ENCODE assay signal across 9 cellular contexts in the genomic region with DNA sequence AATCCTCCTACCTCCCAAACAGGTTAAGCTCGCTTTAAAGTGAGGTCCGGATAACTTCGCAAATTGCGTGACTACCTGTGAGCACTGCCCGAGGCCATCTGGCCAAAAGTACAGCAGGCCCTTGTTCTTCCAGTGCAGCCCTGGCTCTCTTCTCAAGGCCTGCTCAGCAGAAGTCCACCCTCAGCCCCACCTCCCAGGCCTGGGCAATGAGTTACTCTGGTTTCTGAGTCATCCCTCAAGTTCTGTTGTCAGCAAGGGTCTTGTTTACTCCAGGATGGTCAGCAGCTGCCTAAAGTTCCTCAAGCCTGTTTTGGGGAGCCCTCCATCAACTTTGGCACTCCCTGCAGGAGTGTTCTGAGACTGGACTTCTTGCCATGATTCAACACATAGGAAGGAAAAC.
DNase-seq lines count a peak whose midpoint lies in the region; ATAC-seq, FAIRE-seq and TF ChIP-seq lines count a peak whose summit lies in the region.
"Had no signal": no experiment of that assay in that cellular context is flagged by ENCODE, and none has a peak within 500 bp of the region (broad histone marks: within the 10 kb centered on the region; RNA-seq: fewer than 3 reads in every experiment).

No MANE protein-coding gene starts in this region.

- H3K4me1 ChIP-seq in small intestine (ENCODE audit: control insufficient read depth in 2 of 2, insufficient read depth in 1 of 2, low read depth in 1 of 2, low read length in 1 of 2) (peaks cover 4 to 9% of the 10 kb centered on the region in 2 donors), GM23338 (ENCODE audit: insufficient read depth) (peaks cover 13% of the 10 kb centered on the region)

- H3K4me3 ChIP-seq in brain microvascular endothelial cell (ENCODE audit: low read depth, low read length) (no peak overlapping the region), small intestine (ENCODE audit: low read depth in 1 of 2, low read length in 2 of 2) (no peak overlapping the region), GM23338 (no peak overlapping the region)

- peaks cover 12% of the 10 kb centered on the region for H3K4me1 Mint-ChIP-seq in GM23338
- H3K4me1 Mint-ChIP-seq: activated naive CD8-positive, alpha-beta T cell treated with anti-CD3 and anti-CD28 coated beads, Interleukin-2, amount 10 ng/mL, durations not matched to agents 7 days and 5 days had no signal

- no peaks in the 10 kb centered on the region for H3K9me3 ChIP-seq in small intestine (ENCODE audit: control insufficient read depth, low read depth)

- DNase-seq in H54 (ENCODE audit: insufficient read length, low spot score) (no peak), brain microvascular endothelial cell (peak; percentile 74), hepatic stellate cell (ENCODE audit: low spot score) (peak; percentile 67), small intestine (peak; percentile 61), GM23338 (ENCODE audit: low spot score) (no peak), GM12891 (ENCODE audit: insufficient read length, low spot score) (no peak)
- DNase-seq in stimulated activated CD4-positive, alpha-beta T cell treated with anti-CD3 and anti-CD28 coated beads, Interleukin-4, amount 100 ng/mL, for 1 hour: no peak
- DNase-seq: activated naive CD8-positive, alpha-beta T cell treated with anti-CD3 and anti-CD28 coated beads, Interleukin-2, amount 10 ng/mL, durations not matched to agents 7 days and 5 days had no signal

- H3K27ac ChIP-seq in brain microvascular endothelial cell: peak overlapping the region; percentile 34
- H3K27ac ChIP-seq in small intestine (ENCODE audit: low read depth in 1 of 2, low read length in 1 of 2): peak overlapping the region in 1 of 2 donors; percentile 82
- no peak overlapping the region for H3K27ac ChIP-seq in GM23338 (ENCODE audit: low read depth)

- in situ Hi-C loops in brain microvascular endothelial cell (cut with HindIII; ENCODE audit: low pct_ligation_motif_present, low sequenced_read_pairs): no loop called here

- no peak overlapping the region for H3K27ac Mint-ChIP-seq in GM23338
- H3K27ac Mint-ChIP-seq: activated naive CD8-positive, alpha-beta T cell treated with anti-CD3 and anti-CD28 coated beads, Interleukin-2, amount 10 ng/mL, durations not matched to agents 7 days and 5 days had no signal

- H3K9me3 Mint-ChIP-seq in GM23338: no peaks in the 10 kb centered on the region
- H3K9me3 Mint-ChIP-seq: activated naive CD8-positive, alpha-beta T cell treated with anti-CD3 and anti-CD28 coated beads, Interleukin-2, amount 10 ng/mL, durations not matched to agents 7 days and 5 days had no signal

- no peak overlapping the region for H2AFZ ChIP-seq in GM23338

- 15 to 63% (median 40%) methylated on average over 5 of the region's 5 CpGs for WGBS in small intestine, 3 donors

- peak; percentile 11 for FAIRE-seq in H54 (lab: Jason Lieb, UNC)
- no peak for FAIRE-seq in small intestine (lab: Jason Lieb, UNC)
- FAIRE-seq in GM12891 (lab: Jason Lieb, UNC): no peak

- H3K36me3 ChIP-seq in brain microvascular endothelial cell (replicated peaks) (peaks cover 52% of the 10 kb centered on the region), small intestine (ENCODE audit: control insufficient read depth in 2 of 2, insufficient read depth in 2 of 2, low read length in 2 of 2) (peaks cover 0 to 8% of the 10 kb centered on the region in 2 donors), GM23338 (ENCODE audit: insufficient read depth) (0 out of 2 replicates have a peak, but pooled peaks cover 7% of the 10 kb centered on the region)

- H3K4me3 Mint-ChIP-seq in GM23338: no peak overlapping the region
- H3K4me3 Mint-ChIP-seq: activated naive CD8-positive, alpha-beta T cell treated with anti-CD3 and anti-CD28 coated beads, Interleukin-2, amount 10 ng/mL, durations not matched to agents 7 days and 5 days had no signal

- no peak overlapping the region for H3K4me2 ChIP-seq in GM23338

- no peak for TF ChIP-seq CTCF in brain microvascular endothelial cell (IDR thresholded peaks at IDR 0.05; ENCODE audit: low read depth, low read length, missing control alignments)
- TF ChIP-seq CTCF in GM23338 (conservative IDR thresholded peaks at IDR 0.05; ENCODE audit: low read depth in 2 of 2): no peak

- no peak for ATAC-seq in HG03571 (IDR thresholded peaks at IDR 0.05; ENCODE audit: unreplicated experiment)
- ATAC-seq in GM23338: no peak

- H3K9me2 ChIP-seq in GM23338 (ENCODE audit: insufficient read depth): no peaks in the 10 kb centered on the region

- no peaks in the 10 kb centered on the region for H3F3A ChIP-seq in GM23338 (replicated peaks; ENCODE audit: low read depth)

- H3K27me3 Mint-ChIP-seq in GM23338 (ENCODE audit: insufficient read depth, low read depth, poor library complexity): peaks cover 2% of the 10 kb centered on the region
- H3K27me3 Mint-ChIP-seq: activated naive CD8-positive, alpha-beta T cell treated with anti-CD3 and anti-CD28 coated beads, Interleukin-2, amount 10 ng/mL, durations not matched to agents 7 days and 5 days had no signal

- 0 out of 2 replicates have a peak, but pooled peaks cover 1% of the 10 kb centered on the region for H4K20me1 ChIP-seq in GM23338 (replicated peaks; ENCODE audit: insufficient read depth)

- peaks cover 3% of the 10 kb centered on the region; the same call in 1 of the 3 replicates for H3K36me3 Mint-ChIP-seq in GM23338 (ENCODE audit: low read depth)
- H3K36me3 Mint-ChIP-seq: activated naive CD8-positive, alpha-beta T cell treated with anti-CD3 and anti-CD28 coated beads, Interleukin-2, amount 10 ng/mL, durations not matched to agents 7 days and 5 days had no signal

- no peaks in the 10 kb centered on the region for H3K79me2 ChIP-seq in GM23338 (replicated peaks; ENCODE audit: insufficient read depth)

- H3K27me3 ChIP-seq in brain microvascular endothelial cell (replicated peaks) (no peaks in the 10 kb centered on the region), small intestine (ENCODE audit: control insufficient read depth in 2 of 2, insufficient read depth in 2 of 2, low read length in 2 of 2) (no peaks in the 10 kb centered on the region), GM23338 (ENCODE audit: insufficient read depth) (no peaks in the 10 kb centered on the region)

- TF ChIP-seq POLR2A in H54 (IDR thresholded peaks at IDR 0.05; ENCODE audit: low read depth, low read length): no peak
- TF ChIP-seq POLR2A in GM12891 (IDR thresholded peaks at IDR 0.05; ENCODE audit: low read depth, low read length): no peak

TF ChIP-seq in GM23338, 12 proteins besides CTCF, POLR2A, EP300 and RAD21 (continues in another document):
- TF ChIP-seq POLR2AphosphoS5 (IDR thresholded peaks at IDR 0.05; ENCODE audit: low read depth) (no peak), NANOG (IDR thresholded peaks at IDR 0.05; ENCODE audit: borderline replicate concordance) (no peak), STAT1 (IDR thresholded peaks at IDR 0.05; ENCODE audit: unreplicated experiment) (no peak), EZH2 (IDR thresholded peaks at IDR 0.05; ENCODE audit: low read depth, unreplicated experiment) (no peak)

TF ChIP-seq in GM12891, 5 proteins besides CTCF, POLR2A, EP300 and RAD21:
- TF ChIP-seq TAF1 (IDR thresholded peaks at IDR 0.05; ENCODE audit: low read depth, low read length): no peak
- no peak for TF ChIP-seq POLR2AphosphoS5 (IDR thresholded peaks at IDR 0.05; ENCODE audit: low read depth, low read length)
- no peak for TF ChIP-seq PAX5 (IDR thresholded peaks at IDR 0.05; ENCODE audit: insufficient read depth, low read length, severe bottlenecking)
- no peak for TF ChIP-seq POU2F2 (IDR thresholded peaks at IDR 0.05; ENCODE audit: low read depth, low read length)
- no peak for TF ChIP-seq SPI1 (IDR thresholded peaks at IDR 0.05; ENCODE audit: low read depth, low read length)
TF ChIP-seq in GM12891: peak in this region for 0.

Comparison
In these comparisons a context has a peak if more than half of its experiments do, and no peak if none do; other contexts are left out.
1. DNase-seq: peak in brain microvascular endothelial cell (single experiment), hepatic stellate cell (single experiment) and small intestine (single experiment); none in H54 (single experiment), stimulated activated CD4-positive, alpha-beta T cell treated with anti-CD3 and anti-CD28 coated beads, Interleukin-4, amount 100 ng/mL, for 1 hour (single experiment), GM23338 (single experiment) and GM12891 (single experiment).